8 cellular contexts compared by ENCODE assay signal in genomic region chr1:23168079-23168461, GRCh38. TPM values are rescaled to one million over a fixed set of nuclear protein-coding genes. Genes with fewer than 3 reads are reported as not detected.
DNase-seq lines count a peak whose midpoint lies in the region; ATAC-seq and TF ChIP-seq lines count a peak whose summit lies in the region.

No MANE protein-coding gene starts in this region.

- H3K4me2 ChIP-seq in OCI-LY1 (ENCODE audit: low read length), result peak overlapping the region; percentile 80

- H3K36me3 ChIP-seq in OCI-LY1 (ENCODE audit: insufficient read depth, low read length) (no peaks in the 10 kb centered on the region), ascending aorta (no peaks in the 10 kb centered on the region)

- no peaks in the 10 kb centered on the region for H3K9me3 ChIP-seq in OCI-LY1 (ENCODE audit: low read length)
- no peaks in the 10 kb centered on the region for H3K9me3 ChIP-seq in ascending aorta
- H3K9me3 ChIP-seq in iPS-18c (ENCODE audit: control insufficient read depth, insufficient read depth, low read length), result peaks cover 2% of the 10 kb centered on the region

- TF ChIP-seq CTCF in OCI-LY1 (IDR thresholded peaks at IDR 0.05; ENCODE audit: low read length) (no peak), ascending aorta (IDR thresholded peaks at IDR 0.05) (no peak)

- H3K4me1 ChIP-seq in OCI-LY1 (ENCODE audit: insufficient read depth, low read length, severe bottlenecking) (peaks cover 4% of the 10 kb centered on the region), ascending aorta (peaks cover 7 to 28% of the 10 kb centered on the region in 2 donors)

- no peaks in the 10 kb centered on the region for H4K20me1 ChIP-seq in OCI-LY1 (ENCODE audit: insufficient read depth, low read length)

- H3K9ac ChIP-seq in OCI-LY1 (ENCODE audit: low read length), result peak overlapping the region; percentile 78

- H3K27ac ChIP-seq in OCI-LY1 (ENCODE audit: low read depth, low read length, poor library complexity, severe bottlenecking), result no peak overlapping the region
- peak overlapping the region; percentile 86 to 92 for H3K27ac ChIP-seq in ascending aorta

- no peaks in the 10 kb centered on the region for H3K79me2 ChIP-seq in OCI-LY1 (ENCODE audit: insufficient read depth, low read length)

- intact Hi-C loops in ascending aorta (cut with DNase I), result loop anchor here (1.0 to 5.0 kb wide), 2 partner anchors 9 to 66 kb away; no protein-coding TSS in a partner anchor

- H3K27me3 ChIP-seq in OCI-LY1 (ENCODE audit: insufficient read depth, low read length), result no peaks in the 10 kb centered on the region
- H3K27me3 ChIP-seq in ascending aorta, result no peaks in the 10 kb centered on the region

- no peak overlapping the region for H2AFZ ChIP-seq in OCI-LY1 (ENCODE audit: low read length)

- no peaks in the 10 kb centered on the region for H3F3A ChIP-seq in OCI-LY1 (ENCODE audit: insufficient read depth, low read length)

- peak overlapping the region; percentile 95 for H3K4me3 ChIP-seq in OCI-LY1 (ENCODE audit: low read depth, low read length, poor library complexity, severe bottlenecking)
- H3K4me3 ChIP-seq in ascending aorta, result peak overlapping the region; percentile 93 to 98
- peak overlapping the region; percentile 89 for H3K4me3 ChIP-seq in iPS-18c (ENCODE audit: insufficient read depth, low read depth, low read length)

- DNase-seq in NCI-H82 (lab: John Stamatoyannopoulos, UW) (peak; percentile 60), NCI-H82 treated with DMSO at 0.1 percent for 48 hours (lab: John Stamatoyannopoulos, UW; ENCODE audit: unreplicated experiment) (no peak), ascending aorta (ENCODE audit: low spot score in 2 of 2) (no peak), NCI-H187 treated with DMSO at 0.1 percent for 48 hours (lab: John Stamatoyannopoulos, UW) (no peak)
- peak; percentile 32 to 42 for DNase-seq in stimulated activated CD4-positive, alpha-beta T cell treated with anti-CD3 and anti-CD28 coated beads, Interleukin-2, amount 100 ng/mL, for 24 hours

- no peaks in the 10 kb centered on the region for H3K9me2 ChIP-seq in OCI-LY1 (ENCODE audit: low read depth, low read length)

- ATAC-seq in HG03139 (IDR thresholded peaks at IDR 0.05; ENCODE audit: unreplicated experiment), result no peak

RNA-seq across cellular contexts. Expression of gene LUZP1, which starts 0.6 kb away (rescaled TPM):
- total RNA-seq in ascending aorta, result 18.0 TPM

RNA-seq across cellular contexts. Expression of gene HTR1D, which starts 49.2 kb away (rescaled TPM):
- not detected for total RNA-seq in ascending aorta

Comparison
In these comparisons a context has a peak if more than half of its experiments do, and no peak if none do; other contexts are left out.
1. DNase-seq: peak in NCI-H82 (single experiment) and stimulated activated CD4-positive, alpha-beta T cell treated with anti-CD3 and anti-CD28 coated beads, Interleukin-2, amount 100 ng/mL, for 24 hours (2 of 2); none in NCI-H82 treated with DMSO at 0.1 percent for 48 hours (single experiment), ascending aorta (0 of 2) and NCI-H187 treated with DMSO at 0.1 percent for 48 hours (single experiment).
2. Peak in every context shown above with its lines, with median percentiles within 50 percentile points of each other: H3K4me3 ChIP-seq.